In genomic region chr2:62923881-62924280, GRCh38 we compare ENCODE assay signal across 1 cellular context.
TF ChIP-seq lines count a peak whose summit lies in the region.

No MANE protein-coding gene starts in this region.

TF ChIP-seq in HepG2, 621 proteins besides CTCF, POLR2A, EP300 and RAD21 (continued from another document):
- TF ChIP-seq THAP7 (CRISPR knock-in tag; IDR thresholded peaks at IDR 0.05) (no peak), CSRNP1 (CRISPR knock-in tag; IDR thresholded peaks at IDR 0.05) (no peak), TGIF2 (CRISPR knock-in tag; IDR thresholded peaks at IDR 0.05) (no peak), POLR2G (IDR thresholded peaks at IDR 0.05; ENCODE audit: low read depth, low read length) (peak; percentile 8; the same call in 1 of the 2 replicates), NR3C1 (CRISPR knock-in tag; IDR thresholded peaks at IDR 0.05) (no peak), NKX3-1 (CRISPR knock-in tag; IDR thresholded peaks at IDR 0.05) (no peak), ZNF326 (CRISPR knock-in tag; IDR thresholded peaks at IDR 0.05; ENCODE audit: borderline replicate concordance) (no peak), RBM22 (optimal IDR thresholded peaks at IDR 0.05; ENCODE audit: low read length) (peak; percentile 67), ZNF552 (CRISPR knock-in tag; IDR thresholded peaks at IDR 0.05; ENCODE audit: borderline replicate concordance) (no peak), MEIS1 (CRISPR knock-in tag; IDR thresholded peaks at IDR 0.05; ENCODE audit: borderline replicate concordance) (no peak), PAWR (CRISPR knock-in tag; IDR thresholded peaks at IDR 0.05; ENCODE audit: borderline replicate concordance) (no peak), LCORL (IDR thresholded peaks at IDR 0.05) (no peak), LCORL (CRISPR knock-in tag; IDR thresholded peaks at IDR 0.05) (no peak), THAP11 (CRISPR knock-in tag; IDR thresholded peaks at IDR 0.05) (no peak), HNRNPLL (IDR thresholded peaks at IDR 0.05; ENCODE audit: low read depth, low read length, poor library complexity, severe bottlenecking) (no peak)
